8 cellular contexts compared by ENCODE assay signal in the genomic region with DNA sequence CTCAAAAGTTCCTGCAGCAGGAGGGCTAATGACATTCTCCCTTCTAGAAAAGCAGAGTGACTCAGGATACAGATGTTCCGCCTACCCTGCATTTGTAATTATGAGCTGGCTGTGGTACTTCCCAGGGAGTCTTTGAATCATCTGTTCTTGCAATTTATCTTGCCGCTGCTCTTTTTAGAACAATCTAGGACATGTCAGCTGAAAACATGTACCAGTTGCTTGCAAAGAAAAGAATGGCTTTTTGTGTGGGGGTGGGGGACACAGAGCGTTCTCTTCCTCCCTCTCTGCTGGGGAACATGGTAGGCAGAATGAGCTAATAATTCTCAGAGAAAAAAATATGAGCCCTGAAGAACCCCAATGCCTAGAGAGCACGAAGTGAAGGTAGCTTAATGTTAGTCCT. TPM values are rescaled to one million over a fixed set of nuclear protein-coding genes. Genes with fewer than 3 reads are reported as not detected.
DNase-seq lines count a peak whose midpoint lies in the region; ATAC-seq and TF ChIP-seq lines count a peak whose summit lies in the region.

No MANE protein-coding gene starts in this region.

- H4K20me1 ChIP-seq in PC-9 (ENCODE audit: insufficient read depth) = no peaks in the 10 kb centered on the region

- no peaks in the 10 kb centered on the region for H3K9me2 ChIP-seq in PC-9 (ENCODE audit: insufficient read depth)

- no peaks in the 10 kb centered on the region for H3K9me3 ChIP-seq in PC-9 (ENCODE audit: insufficient read depth, low read depth)

- DNase-seq in ELF-1 (ENCODE audit: low read depth, low spot score) (peak; percentile 46), PC-9 (peak; percentile 18 to 75), fibroblast of gingiva (ENCODE audit: low read depth) (peak; percentile 85), sciatic nerve (ENCODE audit: low spot score) (no peak), COR-L47 (lab: John Stamatoyannopoulos, UW) (no peak), DMS153 treated with DMSO at 0.1 percent for 48 hours (lab: John Stamatoyannopoulos, UW; ENCODE audit: unreplicated experiment) (no peak), SKM-1 (lab: John Stamatoyannopoulos, UW; ENCODE audit: unreplicated experiment) (no peak), DMS53 treated with DMSO at 0.1 percent for 48 hours (lab: John Stamatoyannopoulos, UW; ENCODE audit: unreplicated experiment) (no peak)

- ATAC-seq in sciatic nerve = peak; percentile 55

- POLR2A ChIA-PET in PC-9 (lab: Charles Lee; ENCODE audit: unreplicated experiment) = interaction anchor here (0.6 kb wide), 1 partner anchor 783 kb away, joined by 3 read pairs; no protein-coding TSS in a partner anchor

- no peak overlapping the region for H2AFZ ChIP-seq in PC-9

- H3K27ac ChIP-seq in PC-9 = peak overlapping the region; percentile 81

- no peak for TF ChIP-seq CTCF in PC-9 (conservative IDR thresholded peaks at IDR 0.05)

- H3K4me2 ChIP-seq in PC-9 = peak overlapping the region; percentile 76

- H3K4me3 ChIP-seq in PC-9 = peak overlapping the region; percentile 29; the same call in 1 of the 2 replicates

- intact Hi-C loops in PC-9 (cut with micrococcal nuclease; ENCODE audit: unreplicated experiment) (loop anchor here (1.0 to 5.0 kb wide), 2 partner anchors 52 to 204 kb away; partner anchors contain the start of gene TUT7), sciatic nerve (cut with DNase I) (loop anchor here (10.0 kb wide), 1 partner anchor 919 kb away; no protein-coding TSS in a partner anchor)

- no peaks in the 10 kb centered on the region for H3K27me3 ChIP-seq in PC-9 (ENCODE audit: insufficient read depth, low read depth)

- BruUV-seq in PC-9 (replicated peaks; lab: Mats Ljungman, UMichigan) = no TSS peak

- no peaks in the 10 kb centered on the region for H3K36me3 ChIP-seq in PC-9 (ENCODE audit: low read depth)

- H3K79me2 ChIP-seq in PC-9 (ENCODE audit: low read depth) = no peaks in the 10 kb centered on the region

- CTCF ChIA-PET in PC-9 (lab: Charles Lee) = no interaction called here

- H3K4me1 ChIP-seq in PC-9 (replicated peaks; ENCODE audit: insufficient read depth) = peaks cover 29% of the 10 kb centered on the region

- H3F3A ChIP-seq in PC-9 (ENCODE audit: insufficient read depth, low read depth) = peaks cover 15% of the 10 kb centered on the region

RNA-seq across cellular contexts. Expression of gene TUT7, which starts 51.7 kb away (rescaled TPM):
- total RNA-seq in PC-9 (2021) = 30.1 and 36.1 TPM in 2 replicates
- total RNA-seq in sciatic nerve = 33.5 TPM

Comparison
In these comparisons a context has a peak if more than half of its experiments do, and no peak if none do; other contexts are left out.
1. DNase-seq: peak in ELF-1 (single experiment), PC-9 (2 of 2) and fibroblast of gingiva (single experiment); none in sciatic nerve (single experiment), COR-L47 (single experiment), DMS153 treated with DMSO at 0.1 percent for 48 hours (single experiment), SKM-1 (single experiment) and DMS53 treated with DMSO at 0.1 percent for 48 hours (single experiment).